Comparison of ENCODE assay signal across 8 cellular contexts in the genomic region with DNA sequence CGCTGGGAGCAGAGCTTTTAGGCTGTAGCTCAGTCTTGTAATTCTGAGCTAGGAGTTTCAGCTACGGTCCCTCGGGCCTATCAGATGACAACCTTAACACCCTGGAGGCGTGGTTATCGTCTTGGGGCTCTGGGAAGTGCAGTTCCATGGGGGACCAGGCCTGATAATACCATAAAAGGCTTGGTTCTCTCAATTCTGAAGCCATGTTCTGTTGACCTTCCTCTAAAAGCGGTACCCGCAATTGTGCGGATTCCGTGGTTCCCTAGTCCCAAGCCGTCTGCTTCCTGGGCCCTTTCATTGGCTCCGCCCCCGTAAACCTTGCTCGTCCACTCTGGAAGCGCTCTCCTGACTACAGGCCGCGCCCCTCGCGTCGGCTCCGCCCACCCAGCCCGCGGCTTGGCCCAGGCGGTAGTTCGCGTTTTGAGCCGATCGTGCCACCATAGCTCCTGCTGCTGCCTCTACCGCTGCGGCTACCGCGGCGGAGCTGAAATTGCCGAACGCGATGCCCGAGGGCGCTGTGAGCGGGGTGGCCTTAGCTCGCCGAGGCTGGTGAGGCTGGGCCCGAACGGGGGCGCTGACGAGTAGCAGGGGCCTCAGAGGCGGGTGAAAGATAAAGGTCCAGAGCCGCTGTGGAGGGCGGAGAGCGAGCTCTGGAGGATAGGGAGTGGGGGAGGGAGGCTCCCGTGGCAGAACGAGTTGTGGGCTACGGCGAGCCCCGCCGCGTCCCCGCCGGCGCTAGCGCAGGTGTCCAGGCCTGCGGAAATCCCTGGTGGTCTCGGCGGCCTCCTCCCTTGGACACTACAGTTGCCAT.
A peak's percentile ranks its signal among the peaks of the same experiment; 100 is the strongest.
DNase-seq lines count a peak whose midpoint lies in the region; ATAC-seq and FAIRE-seq lines count a peak whose summit lies in the region.

Gene MAPKBP1 (plus strand): TSS at position 423 of the 811 bp plus-strand sequence. CDS start 792 bp downstream, outside the sequence.

- ATAC-seq in GM19025 (IDR thresholded peaks at IDR 0.05; ENCODE audit: low read depth, unreplicated experiment) = peak; percentile 80
- peak; percentile 77 for ATAC-seq in HG03342 (IDR thresholded peaks at IDR 0.05; ENCODE audit: unreplicated experiment)
- ATAC-seq in central memory CD8-positive, alpha-beta T cell (replicated peaks; ENCODE audit: extremely low read depth, poor library complexity, severe bottlenecking) = peak; percentile 89

- H3K9me3 Mint-ChIP-seq in central memory CD8-positive, alpha-beta T cell = no peaks in the 10 kb centered on the region

- DNase-seq in AG20443 (ENCODE audit: low spot score) (peak; percentile 98), NCI-H345 treated with DMSO at 0.1 percent for 48 hours (lab: John Stamatoyannopoulos, UW; ENCODE audit: unreplicated experiment) (peak; percentile 92)
- peak; percentile 88 to 96 (median 93) for DNase-seq in activated CD4-positive, CD25-positive, alpha-beta regulatory T cell (lab: John Stamatoyannopoulos, UW)
- peak; percentile 97 for DNase-seq in central memory CD8-positive, alpha-beta T cell (ENCODE audit: low spot score in 2 of 2)
- peak; percentile 95 for DNase-seq in stimulated activated CD4-positive, alpha-beta T cell treated with anti-CD3 and anti-CD28 coated beads, Interleukin-12 subunit alpha, Interleukin-12 subunit beta, amount 100 ng/mL, for 4 hours

- peaks cover 17% of the 10 kb centered on the region for H3K36me3 Mint-ChIP-seq in central memory CD8-positive, alpha-beta T cell (ENCODE audit: insufficient read depth)

- H3K4me1 Mint-ChIP-seq in central memory CD8-positive, alpha-beta T cell = peaks cover 63% of the 10 kb centered on the region

- no peaks in the 10 kb centered on the region for H3K27me3 Mint-ChIP-seq in central memory CD8-positive, alpha-beta T cell

- FAIRE-seq in islet of Langerhans (lab: Jason Lieb, UNC) = peak; percentile 27

- peak within 1 kb of the TSS; percentile 86 for H3K27ac Mint-ChIP-seq in central memory CD8-positive, alpha-beta T cell (ENCODE audit: low read depth)

- peak within 1 kb of the TSS; percentile 95 for H3K4me3 Mint-ChIP-seq in central memory CD8-positive, alpha-beta T cell

Comparison
In these comparisons a context has a peak if more than half of its experiments do, and no peak if none do; other contexts are left out.
1. Peak in every context shown above with its lines: DNase-seq and ATAC-seq.